Comparison of ENCODE assay signal across 15 cellular contexts in genomic region chr13:95679722-95680121, GRCh38. TPM values are rescaled to one million over a fixed set of nuclear protein-coding genes. Genes with fewer than 3 reads are reported as not detected.
DNase-seq lines count a peak whose midpoint lies in the region; ATAC-seq, FAIRE-seq and TF ChIP-seq lines count a peak whose summit lies in the region.
"Had no signal": no experiment of that assay in that cellular context is flagged by ENCODE, and none has a peak within 500 bp of the region (broad histone marks: within the 10 kb centered on the region; RNA-seq: fewer than 3 reads in every experiment).

No MANE protein-coding gene starts in this region.

- H3K4me2 ChIP-seq in IMR-90 (ENCODE audit: low read depth, low read length) (peak overlapping the region; percentile 47; the same call in 1 of the 2 replicates), astrocyte (ENCODE audit: low read length) (peak overlapping the region; percentile 87)

- H3K9me3 ChIP-seq in IMR-90 (ENCODE audit: control insufficient read depth, insufficient read depth, low read length) (no peaks in the 10 kb centered on the region), astrocyte (ENCODE audit: insufficient read depth, low read depth, low read length) (no peaks in the 10 kb centered on the region), neutrophil (no peaks in the 10 kb centered on the region)
- H3K9me3 ChIP-seq: esophagus squamous epithelium, sigmoid colon had no signal

- no peak overlapping the region for H3K27ac Mint-ChIP-seq in astrocyte (ENCODE audit: unreplicated experiment)
- H3K27ac Mint-ChIP-seq: activated CD4-positive, alpha-beta T cell treated with anti-CD3 and anti-CD28 coated beads, Interleukin-2, amount 10 ng/mL, durations not matched to agents 24 days and 14 days had no signal

- H3K4me3 ChIP-seq in IMR-90 (ENCODE audit: insufficient read depth, low read depth, low read length) = no peak overlapping the region
- no peak overlapping the region for H3K4me3 ChIP-seq in astrocyte (ENCODE audit: insufficient read depth, low read depth, low read length)
- H3K4me3 ChIP-seq in neutrophil (ENCODE audit: low read depth in 1 of 2, low read length in 1 of 2) = peak overlapping the region; percentile 94 to 97
- H3K4me3 ChIP-seq: esophagus squamous epithelium, sigmoid colon had no signal

- H3K4me1 ChIP-seq in IMR-90 (ENCODE audit: control insufficient read depth, insufficient read depth, low read length) (peaks cover 2% of the 10 kb centered on the region; the same call in 1 of the 2 replicates), astrocyte (ENCODE audit: insufficient read depth, low read length) (peaks cover 10% of the 10 kb centered on the region), neutrophil (ENCODE audit: control insufficient read depth in 1 of 2, insufficient read depth in 1 of 2, low read depth in 1 of 2, low read length in 1 of 2) (peaks cover 83 to 86% of the 10 kb centered on the region in 2 experiments)

- no peak overlapping the region for H2BK15ac ChIP-seq in IMR-90 (ENCODE audit: low read depth, low read length)

- no peak overlapping the region for H3K56ac ChIP-seq in IMR-90 (ENCODE audit: extremely low read depth, insufficient read depth, low read length)

- no peak for FAIRE-seq in astrocyte (lab: Jason Lieb, UNC)

- no TSS peak for BruUV-seq in IMR-90 (replicated peaks; lab: Mats Ljungman, UMichigan)

- H3K18ac ChIP-seq in IMR-90 (ENCODE audit: low read depth, low read length) = no peak overlapping the region

- H3K14ac ChIP-seq in IMR-90 (replicated peaks; ENCODE audit: low read depth, low read length) = no peak overlapping the region

- H3K4ac ChIP-seq in IMR-90 (ENCODE audit: low read depth, low read length) = no peak overlapping the region

- no peak overlapping the region for H2AK5ac ChIP-seq in IMR-90 (ENCODE audit: low read depth, low read length)

- TF ChIP-seq CTCF in IMR-90 (conservative IDR thresholded peaks at IDR 0.05; ENCODE audit: low read depth, low read length) (no peak), astrocyte (IDR thresholded peaks at IDR 0.05; ENCODE audit: insufficient read depth, low read depth, low read length) (no peak), neutrophil (IDR thresholded peaks at IDR 0.05) (no peak)

- H4K20me1 ChIP-seq in IMR-90 (ENCODE audit: insufficient read depth, low read length) = peaks cover 27% of the 10 kb centered on the region
- peaks cover 62% of the 10 kb centered on the region for H4K20me1 ChIP-seq in astrocyte (ENCODE audit: insufficient read depth, low read length)

- in situ Hi-C loops in IMR-90 (cut with MboI; ENCODE audit: low sequenced_read_pairs) = no loop called here

- dilution Hi-C loops in IMR-90 (cut with HindIII; ENCODE audit: low sequenced_read_pairs, unreplicated experiment) = no loop called here

- DNase-seq in NOMO-1 (lab: John Stamatoyannopoulos, UW; ENCODE audit: unreplicated experiment in 2 of 2) (peak; percentile 24 to 52), NOMO-1 treated with dmso at 0.1 percent for 144 hours (lab: John Stamatoyannopoulos, UW; ENCODE audit: unreplicated experiment) (no peak), IMR-90 (no peak), astrocyte (ENCODE audit: low read depth) (no peak), H4 (ENCODE audit: low spot score) (no peak), cerebellar cortex (ENCODE audit: low spot score) (no peak), NCI-H2107 (lab: John Stamatoyannopoulos, UW) (no peak)
- DNase-seq: activated CD4-positive, alpha-beta T cell treated with anti-CD3 and anti-CD28 coated beads, Interleukin-2, amount 10 ng/mL, durations not matched to agents 24 days and 14 days; activated gamma-delta T cell treated with Interleukin-2 at 50 U/mL for 16 hours; esophagus squamous epithelium; H7; NCI-H1694 treated with DMSO at 0.1 percent for 48 hours; NCI-H748 treated with DMSO at 0.1 percent for 48 hours; sigmoid colon had no signal

- peak overlapping the region; percentile 1 for H3K4me3 Mint-ChIP-seq in astrocyte (ENCODE audit: unreplicated experiment)
- H3K4me3 Mint-ChIP-seq: activated CD4-positive, alpha-beta T cell treated with anti-CD3 and anti-CD28 coated beads, Interleukin-2, amount 10 ng/mL, durations not matched to agents 24 days and 14 days had no signal

- H2BK5ac ChIP-seq in IMR-90 (ENCODE audit: low read depth, low read length, poor library complexity, severe bottlenecking) = no peak overlapping the region

- ATAC-seq in IMR-90 (ENCODE audit: low read depth) = no peak

- H3K27ac ChIP-seq in IMR-90 (ENCODE audit: insufficient read depth, low read length) (no peak overlapping the region), astrocyte (ENCODE audit: low read depth, low read length) (no peak overlapping the region), neutrophil (peak overlapping the region; percentile 96)
- H3K27ac ChIP-seq: esophagus squamous epithelium had no signal

- no CpG with 5 or more reads among the region's 2 CpGs for WGBS in IMR-90 (ENCODE audit: extremely low coverage in 2 of 2, insufficient read length in 1 of 2), 2 experiments

- H3K27me3 ChIP-seq in IMR-90 (ENCODE audit: control insufficient read depth, insufficient read depth, low read length) (no peaks in the 10 kb centered on the region), astrocyte (ENCODE audit: insufficient read depth, low read length) (no peaks in the 10 kb centered on the region), neutrophil (no peaks in the 10 kb centered on the region)
- H3K27me3 ChIP-seq: esophagus squamous epithelium, sigmoid colon had no signal

- H3K36me3 ChIP-seq in IMR-90 (ENCODE audit: control insufficient read depth, insufficient read depth, low read length) = no peaks in the 10 kb centered on the region
- no peaks in the 10 kb centered on the region for H3K36me3 ChIP-seq in astrocyte (ENCODE audit: insufficient read depth, low read length)
- H3K36me3 ChIP-seq in neutrophil = no peaks in the 10 kb centered on the region
- H3K36me3 ChIP-seq: esophagus squamous epithelium, sigmoid colon had no signal

- peaks cover 79% of the 10 kb centered on the region for H3K79me2 ChIP-seq in astrocyte (ENCODE audit: insufficient read depth, low read length)

- POLR2A ChIA-PET in IMR-90 (lab: Charles Lee; ENCODE audit: unreplicated experiment) = interaction anchor here (0.7 kb wide), 1 partner anchor 9 kb away, joined by 3 read pairs; no protein-coding TSS in a partner anchor

- no peak overlapping the region for H4K5ac ChIP-seq in IMR-90 (ENCODE audit: low read depth, low read length)

- H3K36me3 Mint-ChIP-seq in astrocyte (ENCODE audit: low read depth, unreplicated experiment) = peaks cover 6% of the 10 kb centered on the region

- H3K79me1 ChIP-seq in IMR-90 (ENCODE audit: low read depth in 1 of 2, low read length in 2 of 2) = peaks cover 6 to 55% of the 10 kb centered on the region in 2 experiments; a peak in 3 of 4 replicates

- H3K27me3 Mint-ChIP-seq in astrocyte (ENCODE audit: low read depth, unreplicated experiment) = no peaks in the 10 kb centered on the region
- H3K27me3 Mint-ChIP-seq: activated CD4-positive, alpha-beta T cell treated with anti-CD3 and anti-CD28 coated beads, Interleukin-2, amount 10 ng/mL, durations not matched to agents 24 days and 14 days had no signal

- H3K9me3 Mint-ChIP-seq in astrocyte (ENCODE audit: unreplicated experiment) = peaks cover 4% of the 10 kb centered on the region
- H3K9me3 Mint-ChIP-seq: activated CD4-positive, alpha-beta T cell treated with anti-CD3 and anti-CD28 coated beads, Interleukin-2, amount 10 ng/mL, durations not matched to agents 24 days and 14 days had no signal

- H3K4me1 Mint-ChIP-seq in astrocyte (ENCODE audit: low read depth, unreplicated experiment) = peaks cover 18% of the 10 kb centered on the region

- CTCF ChIA-PET in IMR-90 (lab: Yijun Ruan, JAX) = no interaction called here

- H3K23ac ChIP-seq in IMR-90 (ENCODE audit: low read depth, low read length) = no peak overlapping the region

- TF ChIP-seq POLR2A in IMR-90 (IDR thresholded peaks at IDR 0.05; ENCODE audit: low read depth, low read length) = no peak

- no peaks in the 10 kb centered on the region for H3K9me1 ChIP-seq in IMR-90 (ENCODE audit: insufficient read depth, low read length)

- H4K91ac ChIP-seq in IMR-90 (ENCODE audit: insufficient read depth, low read depth, low read length) = no peak overlapping the region

- H2BK20ac ChIP-seq in IMR-90 (ENCODE audit: low read depth, low read length) = no peak overlapping the region

- intact Hi-C loops in IMR-90 (cut with micrococcal nuclease) = loop anchor here (10.0 kb wide), 1 partner anchor 95 kb away; no protein-coding TSS in a partner anchor

- H2BK120ac ChIP-seq in IMR-90 (ENCODE audit: low read depth, low read length) = no peak overlapping the region

- no peak overlapping the region for H3K9ac ChIP-seq in IMR-90 (ENCODE audit: low read depth, low read length)
- no peak overlapping the region for H3K9ac ChIP-seq in astrocyte (ENCODE audit: low read length)

- no peak overlapping the region for H4K8ac ChIP-seq in IMR-90 (ENCODE audit: low read depth in 2 of 2, low read length in 2 of 2)

- H2AK9ac ChIP-seq in IMR-90 (replicated peaks; ENCODE audit: low read depth, low read length, poor library complexity) = no peak overlapping the region

- TF ChIP-seq RAD21 in IMR-90 (IDR thresholded peaks at IDR 0.05; ENCODE audit: low read length) = no peak

- H2AFZ ChIP-seq in IMR-90 (replicated peaks; ENCODE audit: low read length, poor library complexity) = no peak overlapping the region
- H2AFZ ChIP-seq in astrocyte (ENCODE audit: low read depth, low read length) = no peak overlapping the region

TF ChIP-seq in IMR-90, 13 proteins besides CTCF, POLR2A, EP300 and RAD21 (continues in another document):
- TF ChIP-seq SMC3 (IDR thresholded peaks at IDR 0.05; ENCODE audit: low read depth, low read length) = no peak
- TF ChIP-seq, protein P1, sequence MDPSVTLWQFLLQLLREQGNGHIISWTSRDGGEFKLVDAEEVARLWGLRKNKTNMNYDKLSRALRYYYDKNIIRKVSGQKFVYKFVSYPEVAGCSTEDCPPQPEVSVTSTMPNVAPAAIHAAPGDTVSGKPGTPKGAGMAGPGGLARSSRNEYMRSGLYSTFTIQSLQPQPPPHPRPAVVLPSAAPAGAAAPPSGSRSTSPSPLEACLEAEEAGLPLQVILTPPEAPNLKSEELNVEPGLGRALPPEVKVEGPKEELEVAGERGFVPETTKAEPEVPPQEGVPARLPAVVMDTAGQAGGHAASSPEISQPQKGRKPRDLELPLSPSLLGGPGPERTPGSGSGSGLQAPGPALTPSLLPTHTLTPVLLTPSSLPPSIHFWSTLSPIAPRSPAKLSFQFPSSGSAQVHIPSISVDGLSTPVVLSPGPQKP (IDR thresholded peaks at IDR 0.05; ENCODE audit: borderline replicate concordance, low read depth, low read length) = no peak

RNA-seq across cellular contexts. Expression of gene DNAJC3, which starts 2.8 kb away (rescaled TPM):
- total RNA-seq in IMR-90 (2012; rRNA removed) = 28.5 and 51.4 TPM in 2 replicates
- polyA plus RNA-seq in IMR-90 (2012; rRNA removed) = 8.7 and 10.7 TPM in 2 replicates
- polyA plus RNA-seq in IMR-90 (2012; cell fraction: cytosol; rRNA removed) = 3.3 and 3.8 TPM in 2 replicates
- polyA plus RNA-seq in IMR-90 (2012; cell fraction: nucleus; rRNA removed; ENCODE audit: low replicate concordance) = 1.3 and 4.2 TPM in 2 replicates
- 51.7 and 55.7 TPM in 2 replicates for total RNA-seq in astrocyte
- total RNA-seq in H4 (2014; rRNA removed; shearing (Covaris generic)) = 22.4 and 29.1 TPM in 2 replicates

RNA-seq across cellular contexts. Expression of gene DZIP1, which starts 35.2 kb away (rescaled TPM):
- 12.2 and 16.9 TPM in 2 replicates for total RNA-seq in IMR-90 (2012; rRNA removed)
- 13.1 and 15.9 TPM in 2 replicates for polyA plus RNA-seq in IMR-90 (2012; rRNA removed)
- polyA plus RNA-seq in IMR-90 (2012; cell fraction: cytosol; rRNA removed) = 6.5 and 11.4 TPM in 2 replicates
- 24.9 and 47.2 TPM in 2 replicates for polyA plus RNA-seq in IMR-90 (2012; cell fraction: nucleus; rRNA removed; ENCODE audit: low replicate concordance)
- 49.2 and 52.4 TPM in 2 replicates for total RNA-seq in astrocyte
- 14.6 and 36.4 TPM in 2 replicates for total RNA-seq in H4 (2014; rRNA removed; shearing (Covaris generic))

Comparison
In these comparisons a context has a peak if more than half of its experiments do, and no peak if none do; other contexts are left out.
1. DNase-seq: peak in NOMO-1 (2 of 2); none in NOMO-1 treated with dmso at 0.1 percent for 144 hours (single experiment), IMR-90 (single experiment), astrocyte (single experiment), H4 (single experiment), cerebellar cortex (single experiment) and NCI-H2107 (single experiment).
2. H3K4me3 ChIP-seq: peak in neutrophil (2 of 2); none in IMR-90 (single experiment) and astrocyte (single experiment).